Comparison of ENCODE assay signal across 15 cellular contexts in the genomic region with DNA sequence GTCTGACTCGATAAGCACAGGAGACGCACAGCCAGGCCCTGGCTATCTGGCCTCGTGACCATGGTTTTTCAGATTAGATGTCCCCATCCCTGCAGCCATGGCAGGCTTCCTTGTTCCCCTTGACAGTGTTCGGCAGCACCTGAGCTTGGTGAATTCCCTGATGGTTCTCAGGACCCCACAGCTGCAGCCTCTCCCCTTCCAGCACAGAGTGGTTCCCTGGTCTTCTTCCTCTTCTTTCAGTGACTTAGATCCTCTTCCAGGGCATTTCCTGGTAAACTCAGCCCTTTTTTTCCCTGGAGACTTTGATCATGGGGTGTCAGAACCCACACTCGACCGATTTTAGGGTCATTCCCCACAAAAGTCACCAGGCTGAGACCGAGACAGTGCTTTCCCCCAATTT. TPM values are rescaled to one million over a fixed set of nuclear protein-coding genes. Genes with fewer than 3 reads are reported as not detected.
A peak's percentile ranks its signal among the peaks of the same experiment; 100 is the strongest.
DNase-seq lines count a peak whose midpoint lies in the region; ATAC-seq, FAIRE-seq and TF ChIP-seq lines count a peak whose summit lies in the region.
"Had no signal": no experiment of that assay in that cellular context is flagged by ENCODE, and none has a peak within 500 bp of the region (broad histone marks: within the 10 kb centered on the region; RNA-seq: fewer than 3 reads in every experiment).

No MANE protein-coding gene starts in this region.

- H3K4me2 ChIP-seq in K562 (ENCODE audit: insufficient read depth, low read length) = no peak overlapping the region
- H3K4me2 ChIP-seq in neural progenitor cell = no peak overlapping the region

- POLR2A ChIA-PET in K562 (lab: Yijun Ruan, JAX) = no interaction called here

- H3K27ac ChIP-seq in right atrium auricular region = no peak overlapping the region
- H3K27ac ChIP-seq in K562 (ENCODE audit: extremely low read depth, low read depth, low read length) = no peak overlapping the region
- no peak overlapping the region for H3K27ac ChIP-seq in neural progenitor cell
- H3K27ac ChIP-seq: 22Rv1 had no signal

- H3K36me3 ChIP-seq in right atrium auricular region (no peaks in the 10 kb centered on the region), K562 (ENCODE audit: control insufficient read depth, insufficient read depth, low read length) (no peaks in the 10 kb centered on the region), neural progenitor cell (no peaks in the 10 kb centered on the region)

- TF ChIP-seq CTCF in right atrium auricular region (IDR thresholded peaks at IDR 0.05) (no peak), K562 (IDR thresholded peaks at IDR 0.05 in 2 of 3, conservative IDR thresholded peaks at IDR 0.05 in 1 of 3; ENCODE audit: insufficient read depth in 2 of 3, low read depth in 1 of 3, low read length in 3 of 3) (no peak), neural progenitor cell (IDR thresholded peaks at IDR 0.05) (no peak)

- FAIRE-seq in K562 (lab: Jason Lieb, UNC) = no peak
- FAIRE-seq: HTR-8/SVneo had no signal

- H3F3A ChIP-seq in neural progenitor cell (ENCODE audit: low read depth) = no peaks in the 10 kb centered on the region

- H2AFZ ChIP-seq in K562 (ENCODE audit: low read depth, low read length) (no peak overlapping the region), neural progenitor cell (replicated peaks) (no peak overlapping the region)

- ATAC-seq in Right ventricle myocardium inferior (no peak), K562 (no peak; the same call in 2 of the 3 replicates)
- ATAC-seq: HCT116 had no signal

- intact Hi-C loops in activated CD4-positive, alpha-beta T cell treated with anti-CD3 and anti-CD28 coated beads, Interleukin-2, amount 10 ng/mL, durations not matched to agents 24 days and 14 days (cut with micrococcal nuclease) = no loop called here
- intact Hi-C loops in Right ventricle myocardium inferior (cut with DNase I) (no loop called here), K562 (cut with micrococcal nuclease) (no loop called here)

- H3K27me3 ChIP-seq in right atrium auricular region (no peaks in the 10 kb centered on the region), K562 (ENCODE audit: control insufficient read depth in 2 of 2, insufficient read depth in 2 of 2, low read length in 2 of 2) (peaks cover 18 to 36% of the 10 kb centered on the region in 2 experiments), neural progenitor cell (no peaks in the 10 kb centered on the region)

- H3K4me3 Mint-ChIP-seq in activated CD4-positive, alpha-beta T cell treated with anti-CD3 and anti-CD28 coated beads, Interleukin-2, amount 10 ng/mL, durations not matched to agents 24 days and 14 days = no peak overlapping the region
- H3K4me3 Mint-ChIP-seq in neural progenitor cell = no peak overlapping the region
- H3K4me3 Mint-ChIP-seq: CD4-positive, alpha-beta T cell had no signal

- H3K27me3 Mint-ChIP-seq in activated CD4-positive, alpha-beta T cell treated with anti-CD3 and anti-CD28 coated beads, Interleukin-2, amount 10 ng/mL, durations not matched to agents 24 days and 14 days = no peaks in the 10 kb centered on the region
- H3K27me3 Mint-ChIP-seq in neural progenitor cell (ENCODE audit: insufficient read depth, low read depth) = peaks cover 9% of the 10 kb centered on the region
- H3K27me3 Mint-ChIP-seq: CD4-positive, alpha-beta T cell had no signal

- peak; percentile 34 for DNase-seq in activated CD4-positive, alpha-beta T cell treated with anti-CD3 and anti-CD28 coated beads, Interleukin-2, amount 10 ng/mL, durations not matched to agents 24 days and 14 days
- no peak for DNase-seq in activated CD4-positive, alpha-beta T cell treated with anti-CD3 and anti-CD28 coated beads for 48 hours
- peak; percentile 47 for DNase-seq in right atrium auricular region (ENCODE audit: low spot score)
- no peak for DNase-seq in Right ventricle myocardium inferior (ENCODE audit: missing footprints)
- peak in 1 of 4 experiments; percentile 27 for DNase-seq in K562 (ENCODE audit: extremely low read depth in 1 of 4, low spot score in 3 of 4)
- no peak for DNase-seq in neural progenitor cell (ENCODE audit: low spot score)
- DNase-seq in NCI-H2029 (lab: John Stamatoyannopoulos, UW) = no peak
- DNase-seq in SHP77 (lab: John Stamatoyannopoulos, UW) = no peak
- DNase-seq: Calu3; CD4-positive, alpha-beta T cell; DMS 273 treated with DMSO at 0.1 percent for 48 hours had no signal

- H3K79me2 ChIP-seq in K562 (ENCODE audit: control insufficient read depth, insufficient read depth, low read length) (no peaks in the 10 kb centered on the region), neural progenitor cell (ENCODE audit: low read depth) (no peaks in the 10 kb centered on the region)

- H3K9me3 Mint-ChIP-seq in activated CD4-positive, alpha-beta T cell treated with anti-CD3 and anti-CD28 coated beads, Interleukin-2, amount 10 ng/mL, durations not matched to agents 24 days and 14 days = no peaks in the 10 kb centered on the region
- no peaks in the 10 kb centered on the region for H3K9me3 Mint-ChIP-seq in neural progenitor cell
- H3K9me3 Mint-ChIP-seq: CD4-positive, alpha-beta T cell had no signal

- BruUV-seq in K562 (replicated peaks; lab: Mats Ljungman, UMichigan) = no TSS peak

- H3K36me3 Mint-ChIP-seq in activated CD4-positive, alpha-beta T cell treated with anti-CD3 and anti-CD28 coated beads, Interleukin-2, amount 10 ng/mL, durations not matched to agents 24 days and 14 days (ENCODE audit: low read depth) = peaks cover 15% of the 10 kb centered on the region
- no peaks in the 10 kb centered on the region for H3K36me3 Mint-ChIP-seq in neural progenitor cell

- H3K27ac Mint-ChIP-seq in activated CD4-positive, alpha-beta T cell treated with anti-CD3 and anti-CD28 coated beads, Interleukin-2, amount 10 ng/mL, durations not matched to agents 24 days and 14 days = no peak overlapping the region
- peak overlapping the region; percentile 64 for H3K27ac Mint-ChIP-seq in neural progenitor cell
- H3K27ac Mint-ChIP-seq: CD4-positive, alpha-beta T cell had no signal

- H3K4me1 ChIP-seq in right atrium auricular region (no peaks in the 10 kb centered on the region), K562 (replicated peaks in 1 of 2; ENCODE audit: control insufficient read depth in 2 of 2, insufficient read depth in 2 of 2, low read length in 2 of 2) (peaks cover 5 to 11% of the 10 kb centered on the region in 2 experiments; a peak in 3 of 5 replicates), neural progenitor cell (no peaks in the 10 kb centered on the region)

- no peak for TF ChIP-seq RAD21 in K562 (CRISPR knock-in tag; conservative IDR thresholded peaks at IDR 0.05 in 1 of 2, IDR thresholded peaks at IDR 0.05 in 1 of 2)

- TF ChIP-seq POLR2A in K562 (conservative IDR thresholded peaks at IDR 0.05) = no peak

- H3K4me3 ChIP-seq in right atrium auricular region = no peak overlapping the region
- H3K4me3 ChIP-seq in K562 = no peak overlapping the region
- no peak overlapping the region for H3K4me3 ChIP-seq in neural progenitor cell

- H3K9me3 ChIP-seq in right atrium auricular region = no peaks in the 10 kb centered on the region
- no peaks in the 10 kb centered on the region for H3K9me3 ChIP-seq in K562 (replicated peaks; ENCODE audit: control insufficient read depth, insufficient read depth, low read depth, low read length)
- H3K9me3 ChIP-seq in neural progenitor cell (ENCODE audit: low read depth) = no peaks in the 10 kb centered on the region

- 16% methylated on average over 6 of the region's 7 CpGs for WGBS in K562 (ENCODE audit: insufficient coverage, low coverage, missing lambda C conversion rate)

- H3K9me1 ChIP-seq in K562 (ENCODE audit: control insufficient read depth, insufficient read depth, low read length) = no peaks in the 10 kb centered on the region

- no peaks in the 10 kb centered on the region for H3K4me1 Mint-ChIP-seq in activated CD4-positive, alpha-beta T cell treated with anti-CD3 and anti-CD28 coated beads, Interleukin-2, amount 10 ng/mL, durations not matched to agents 24 days and 14 days
- H3K4me1 Mint-ChIP-seq in neural progenitor cell = peaks cover 21% of the 10 kb centered on the region

- TF ChIP-seq EP300 in K562 (IDR thresholded peaks at IDR 0.05; ENCODE audit: low read length) = no peak

- H4K20me1 ChIP-seq in K562 (replicated peaks; ENCODE audit: control insufficient read depth, insufficient read depth, low read length) (no peaks in the 10 kb centered on the region; the same call in 1 of the 2 replicates), neural progenitor cell (ENCODE audit: low read depth) (no peaks in the 10 kb centered on the region)

- in situ Hi-C loops in K562 (cut with MboI) = no loop called here

- no peak overlapping the region for H3K9ac ChIP-seq in K562 (ENCODE audit: insufficient read depth in 1 of 2, low read depth in 2 of 2, low read length in 2 of 2)
- H3K9ac ChIP-seq in neural progenitor cell = no peak overlapping the region

- CTCF ChIA-PET in K562 (lab: Yijun Ruan, JAX; ENCODE audit: low intra/inter-chr PET ratio) = no interaction called here

RNA-seq across cellular contexts. Expression of a gene that starts 14.5 kb away (rescaled TPM):
- 16.5 and 17.0 TPM in 2 replicates for total RNA-seq in activated CD4-positive, alpha-beta T cell treated with anti-CD3 and anti-CD28 coated beads, Interleukin-2, amount 10 ng/mL, durations not matched to agents 24 days and 14 days
- not detected for total RNA-seq in right atrium auricular region
- total RNA-seq in Right ventricle myocardium inferior = not detected
- 2.1 and 2.8 TPM in 2 replicates for total RNA-seq in K562 (2011; cell fraction: chromatin; rRNA removed; ENCODE audit: low replicate concordance)
- total RNA-seq in K562 (2011; cell fraction: nucleolus; rRNA removed) = 0.67 and 1.6 TPM in 2 replicates
- 0.88 and 2.4 TPM in 2 replicates for total RNA-seq in K562 (2011; cell fraction: nucleoplasm; rRNA removed)
- 0.20 and 3.3 TPM in 2 replicates for total RNA-seq in K562 (2014; rRNA removed)
- 0.51 and 1.3 TPM in 2 replicates for total RNA-seq in K562 (2014; rRNA removed; fragmentation: Illumina TruSeq; extraction: Trizol)
- 0.43 and 0.72 TPM in 2 replicates for total RNA-seq in K562 (2015; rRNA removed; fragmentation: Illumina TruSeq; extraction: Trizol)
- total RNA-seq in K562 (2021) = 0.27 and 0.36 TPM in 2 replicates
- 0.08 and 0.67 TPM in 2 replicates for polyA plus RNA-seq in K562 (2011; rRNA removed)
- polyA plus RNA-seq in K562 (2011; cell fraction: cytosol; rRNA removed) = 0.06 and 0.55 TPM in 2 replicates
- polyA plus RNA-seq in K562 (2011; cell fraction: nucleus; rRNA removed) = 0.29 and 3.6 TPM in 2 replicates
- 0.36 and 0.54 TPM in 2 replicates for polyA plus RNA-seq in K562 (2012)
- polyA plus RNA-seq in K562 (2014; fragmentation: Illumina TruSeq; extraction: Trizol) = 0.40 and 0.59 TPM in 2 replicates
- under 1 TPM; 0.18 to 0.30 TPM for polyA plus RNA-seq in K562 (2014; fragmentation: Nextera tagmentation; extraction: Ambion mirVana)
- 0.49 and 0.59 TPM in 2 replicates for polyA plus RNA-seq in K562 (2014; rRNA removed)
- 0.09 and 0.35 TPM in 2 replicates for polyA minus RNA-seq in K562 (2011; rRNA and poly(A)+ RNA removed)
- not detected in 2 replicates for polyA minus RNA-seq in K562 (2011; cell fraction: cytosol; rRNA and poly(A)+ RNA removed)
- 0.11 and 1.3 TPM in 2 replicates for polyA minus RNA-seq in K562 (2011; cell fraction: nucleus; rRNA and poly(A)+ RNA removed)
- 0.09 TPM in 1 of 2 replicates, not detected in the other for total RNA-seq in neural progenitor cell (ENCODE audit: low replicate concordance)
- total RNA-seq: Calu3 had no signal
- polyA plus RNA-seq: BJ had no signal

RNA-seq across cellular contexts. Expression of a gene that starts 37.3 kb away (rescaled TPM):
- total RNA-seq in activated CD4-positive, alpha-beta T cell treated with anti-CD3 and anti-CD28 coated beads, Interleukin-2, amount 10 ng/mL, durations not matched to agents 24 days and 14 days = 26.0 and 26.7 TPM in 2 replicates
- total RNA-seq in right atrium auricular region (10 to 100 TPM; 17.6 to 32.9 TPM), Right ventricle myocardium inferior (36.1 TPM), K562 (2014; rRNA removed) (17.7 and 22.5 TPM in 2 replicates), K562 (2014; rRNA removed; fragmentation: Illumina TruSeq; extraction: Trizol) (19.6 and 20.1 TPM in 2 replicates), K562 (2015; rRNA removed; fragmentation: Illumina TruSeq; extraction: Trizol) (16.3 and 18.1 TPM in 2 replicates), K562 (2021) (20.2 and 23.5 TPM in 2 replicates), neural progenitor cell (ENCODE audit: low replicate concordance) (34.5 and 48.4 TPM in 2 replicates)
- total RNA-seq in K562 (2011; cell fraction: chromatin; rRNA removed; ENCODE audit: low replicate concordance) = 132 and 161 TPM in 2 replicates
- total RNA-seq in K562 (2011; cell fraction: nucleolus; rRNA removed) = 66.5 and 78.0 TPM in 2 replicates
- 105 and 118 TPM in 2 replicates for total RNA-seq in K562 (2011; cell fraction: nucleoplasm; rRNA removed)
- polyA plus RNA-seq in K562 (2011; rRNA removed) (21.1 and 31.6 TPM in 2 replicates), K562 (2014; fragmentation: Illumina TruSeq; extraction: Trizol) (17.8 and 20.7 TPM in 2 replicates), K562 (2014; fragmentation: Nextera tagmentation; extraction: Ambion mirVana) (10 to 100 TPM in 1 of 2 experiments, 1 to 10 TPM in 1; 6.5 to 11.5 TPM), K562 (2014; rRNA removed) (34.0 and 34.1 TPM in 2 replicates)
- polyA plus RNA-seq in K562 (2011; cell fraction: cytosol; rRNA removed) = 14.1 and 16.0 TPM in 2 replicates
- 118 and 168 TPM in 2 replicates for polyA plus RNA-seq in K562 (2011; cell fraction: nucleus; rRNA removed)
- 16.8 and 23.4 TPM in 2 replicates for polyA plus RNA-seq in K562 (2012)
- polyA minus RNA-seq in K562 (2011; rRNA and poly(A)+ RNA removed) = 14.4 and 24.6 TPM in 2 replicates
- polyA minus RNA-seq in K562 (2011; cell fraction: cytosol; rRNA and poly(A)+ RNA removed) = 5.9 and 9.4 TPM in 2 replicates
- polyA minus RNA-seq in K562 (2011; cell fraction: nucleus; rRNA and poly(A)+ RNA removed) = 38.9 and 43.2 TPM in 2 replicates

RNA-seq across cellular contexts. Expression of a gene that starts 37.5 kb away (rescaled TPM):
- total RNA-seq in activated CD4-positive, alpha-beta T cell treated with anti-CD3 and anti-CD28 coated beads, Interleukin-2, amount 10 ng/mL, durations not matched to agents 24 days and 14 days = 61.6 and 69.1 TPM in 2 replicates
- total RNA-seq in right atrium auricular region = 10 to 100 TPM; 35.8 to 47.1 TPM
- total RNA-seq in Right ventricle myocardium inferior = 36.8 TPM
- total RNA-seq in K562 (2011; cell fraction: chromatin; rRNA removed; ENCODE audit: low replicate concordance) = 26.3 and 28.8 TPM in 2 replicates
- 18.2 and 18.9 TPM in 2 replicates for total RNA-seq in K562 (2011; cell fraction: nucleolus; rRNA removed)
- 23.1 and 24.7 TPM in 2 replicates for total RNA-seq in K562 (2011; cell fraction: nucleoplasm; rRNA removed)
- 68.3 and 79.8 TPM in 2 replicates for total RNA-seq in K562 (2014; rRNA removed)
- total RNA-seq in K562 (2014; rRNA removed; fragmentation: Illumina TruSeq; extraction: Trizol) = 104 and 113 TPM in 2 replicates
- 103 and 106 TPM in 2 replicates for total RNA-seq in K562 (2015; rRNA removed; fragmentation: Illumina TruSeq; extraction: Trizol)
- total RNA-seq in K562 (2021) = 54.9 and 56.2 TPM in 2 replicates
- polyA plus RNA-seq in K562 (2011; rRNA removed) = 58.0 and 93.7 TPM in 2 replicates
- 41.1 and 45.2 TPM in 2 replicates for polyA plus RNA-seq in K562 (2011; cell fraction: cytosol; rRNA removed)
- polyA plus RNA-seq in K562 (2011; cell fraction: nucleus; rRNA removed) = 59.7 and 73.2 TPM in 2 replicates
- 63.3 and 76.8 TPM in 2 replicates for polyA plus RNA-seq in K562 (2012)
- 100 and 124 TPM in 2 replicates for polyA plus RNA-seq in K562 (2014; fragmentation: Illumina TruSeq; extraction: Trizol)
- 100 to 1,000 TPM; 229 to 279 TPM for polyA plus RNA-seq in K562 (2014; fragmentation: Nextera tagmentation; extraction: Ambion mirVana)
- 80.1 and 80.4 TPM in 2 replicates for polyA plus RNA-seq in K562 (2014; rRNA removed)
- 64.3 and 99.7 TPM in 2 replicates for polyA minus RNA-seq in K562 (2011; rRNA and poly(A)+ RNA removed)
- polyA minus RNA-seq in K562 (2011; cell fraction: cytosol; rRNA and poly(A)+ RNA removed) = 26.5 and 40.5 TPM in 2 replicates
- 13.3 and 25.0 TPM in 2 replicates for polyA minus RNA-seq in K562 (2011; cell fraction: nucleus; rRNA and poly(A)+ RNA removed)
- total RNA-seq in neural progenitor cell (ENCODE audit: low replicate concordance) = 76.0 and 109 TPM in 2 replicates

RNA-seq across cellular contexts. Expression of a gene that starts 41.1 kb away (rescaled TPM):
- total RNA-seq in activated CD4-positive, alpha-beta T cell treated with anti-CD3 and anti-CD28 coated beads, Interleukin-2, amount 10 ng/mL, durations not matched to agents 24 days and 14 days = 10.2 and 11.2 TPM in 2 replicates
- total RNA-seq in right atrium auricular region (1 to 10 TPM in 1 of 2 donors, under 1 TPM in 1; 0.22 to 2.4 TPM), Right ventricle myocardium inferior (0.32 TPM), K562 (2014; rRNA removed) (13.8 and 15.7 TPM in 2 replicates), K562 (2014; rRNA removed; fragmentation: Illumina TruSeq; extraction: Trizol) (9.5 and 10.4 TPM in 2 replicates), K562 (2015; rRNA removed; fragmentation: Illumina TruSeq; extraction: Trizol) (10.0 and 10.9 TPM in 2 replicates), K562 (2021) (15.4 and 16.8 TPM in 2 replicates), neural progenitor cell (ENCODE audit: low replicate concordance) (2.0 and 5.5 TPM in 2 replicates)
- 48.6 and 100 TPM in 2 replicates for total RNA-seq in K562 (2011; cell fraction: chromatin; rRNA removed; ENCODE audit: low replicate concordance)
- total RNA-seq in K562 (2011; cell fraction: nucleolus; rRNA removed) = 62.0 and 67.0 TPM in 2 replicates
- 55.1 and 55.6 TPM in 2 replicates for total RNA-seq in K562 (2011; cell fraction: nucleoplasm; rRNA removed)
- polyA plus RNA-seq in K562 (2011; rRNA removed) (20.8 and 21.4 TPM in 2 replicates), K562 (2014; fragmentation: Illumina TruSeq; extraction: Trizol) (19.1 and 19.2 TPM in 2 replicates), K562 (2014; fragmentation: Nextera tagmentation; extraction: Ambion mirVana) (1 to 10 TPM in 1 of 2 experiments, under 1 TPM in 1; 0.84 to 2.5 TPM), K562 (2014; rRNA removed) (14.9 and 15.6 TPM in 2 replicates)
- 18.1 and 23.1 TPM in 2 replicates for polyA plus RNA-seq in K562 (2011; cell fraction: cytosol; rRNA removed)
- 61.7 and 88.8 TPM in 2 replicates for polyA plus RNA-seq in K562 (2011; cell fraction: nucleus; rRNA removed)
- polyA plus RNA-seq in K562 (2012) = 15.6 and 20.4 TPM in 2 replicates
- polyA minus RNA-seq in K562 (2011; rRNA and poly(A)+ RNA removed) = 10.6 and 15.3 TPM in 2 replicates
- polyA minus RNA-seq in K562 (2011; cell fraction: cytosol; rRNA and poly(A)+ RNA removed) = 9.0 and 11.4 TPM in 2 replicates
- polyA minus RNA-seq in K562 (2011; cell fraction: nucleus; rRNA and poly(A)+ RNA removed) = 12.4 and 13.2 TPM in 2 replicates

Comparison
In these comparisons a context has a peak if more than half of its experiments do, and no peak if none do; other contexts are left out.
1. DNase-seq: peak in activated CD4-positive, alpha-beta T cell treated with anti-CD3 and anti-CD28 coated beads, Interleukin-2, amount 10 ng/mL, durations not matched to agents 24 days and 14 days (single experiment) and right atrium auricular region (single experiment); none in activated CD4-positive, alpha-beta T cell treated with anti-CD3 and anti-CD28 coated beads for 48 hours (single experiment), Right ventricle myocardium inferior (single experiment), neural progenitor cell (single experiment), NCI-H2029 (single experiment) and SHP77 (0 of 2).